In the genomic region with DNA sequence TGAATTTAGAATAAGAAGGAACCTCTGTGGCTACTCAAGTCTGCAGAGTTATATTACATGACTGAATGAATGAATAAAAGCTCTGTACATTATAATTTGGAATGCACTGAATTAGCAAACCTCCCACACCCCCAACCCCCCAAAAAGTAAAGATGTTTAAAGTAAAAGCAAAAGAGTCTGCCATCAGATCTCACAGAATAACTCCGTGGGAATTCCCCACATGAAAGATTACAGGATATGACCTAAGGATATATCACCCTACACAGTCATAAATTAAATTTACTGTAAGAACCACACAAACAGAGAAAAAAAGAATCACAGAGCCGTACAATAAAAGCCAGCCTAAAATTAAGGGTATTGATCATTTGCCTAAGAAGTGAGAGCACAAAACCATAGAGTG, we compare ENCODE assay signal across 9 cellular contexts.
DNase-seq lines count a peak whose midpoint lies in the region; ATAC-seq and TF ChIP-seq lines count a peak whose summit lies in the region.
"Had no signal": no experiment of that assay in that cellular context is flagged by ENCODE, and none has a peak within 500 bp of the region (broad histone marks: within the 10 kb centered on the region; RNA-seq: fewer than 3 reads in every experiment).

No MANE protein-coding gene starts in this region.

- H3K27ac Mint-ChIP-seq in activated CD8-positive, alpha-beta T cell treated with anti-CD3 and anti-CD28 coated beads for 36 hours = peak overlapping the region; percentile 86
- peak overlapping the region in 3 of 6 donors; percentile 53 to 81 (median 79) for H3K27ac Mint-ChIP-seq in naive B cell

- H3K9me3 Mint-ChIP-seq in activated CD8-positive, alpha-beta T cell treated with anti-CD3 and anti-CD28 coated beads for 36 hours = no peaks in the 10 kb centered on the region
- H3K9me3 Mint-ChIP-seq in naive B cell = peaks cover 0 to 2% (median 0%) of the 10 kb centered on the region in 7 donors

- no peaks in the 10 kb centered on the region for H3K27me3 Mint-ChIP-seq in activated CD8-positive, alpha-beta T cell treated with anti-CD3 and anti-CD28 coated beads for 36 hours
- H3K27me3 Mint-ChIP-seq in naive B cell = peaks cover 0 to 11% (median 10%) of the 10 kb centered on the region in 3 donors

- TF ChIP-seq CTCF in activated CD8-positive, alpha-beta T cell treated with anti-CD3 and anti-CD28 coated beads for 36 hours (IDR thresholded peaks at IDR 0.05) = no peak

- CTCF ChIA-PET in activated CD8-positive, alpha-beta T cell treated with anti-CD3 and anti-CD28 coated beads for 36 hours (lab: Charles Lee) = interaction anchor here (0.8 to 2.0 kb wide), 2 partner anchors 14 to 17 kb away, joined by 3 to 8 read pairs; no protein-coding TSS in a partner anchor

- H3K36me3 Mint-ChIP-seq in activated CD8-positive, alpha-beta T cell treated with anti-CD3 and anti-CD28 coated beads for 36 hours (ENCODE audit: low read depth) = no peaks in the 10 kb centered on the region
- peaks cover 0 to 8% of the 10 kb centered on the region in 2 donors for H3K36me3 Mint-ChIP-seq in naive B cell

- intact Hi-C loops in activated CD8-positive, alpha-beta T cell treated with anti-CD3 and anti-CD28 coated beads for 36 hours (cut with micrococcal nuclease) = no loop called here

- POLR2A ChIA-PET in activated CD8-positive, alpha-beta T cell treated with anti-CD3 and anti-CD28 coated beads for 36 hours (lab: Charles Lee) = no interaction called here

- peak; percentile 48 for DNase-seq in activated CD8-positive, alpha-beta T cell treated with anti-CD3 and anti-CD28 coated beads for 36 hours
- DNase-seq in naive B cell (peak; percentile 11), nucleus accumbens (lab: John Stamatoyannopoulos, UW) (no peak), AG08395 (ENCODE audit: low spot score) (no peak), SKM-1 treated with dmso at 0.1 percent for 144 hours (lab: John Stamatoyannopoulos, UW; ENCODE audit: unreplicated experiment) (no peak), Ammon's horn (ENCODE audit: low spot score) (no peak)
- DNase-seq: SHP77 had no signal

- H3K4me1 Mint-ChIP-seq in activated CD8-positive, alpha-beta T cell treated with anti-CD3 and anti-CD28 coated beads for 36 hours (ENCODE audit: low read depth) = peaks cover 25% of the 10 kb centered on the region
- H3K4me1 Mint-ChIP-seq in naive B cell = peaks cover 10 to 16% (median 14%) of the 10 kb centered on the region in 3 donors

- ATAC-seq in GM18502 (IDR thresholded peaks at IDR 0.05; ENCODE audit: poor library complexity, unreplicated experiment) (peak; percentile 79), HG02973 (IDR thresholded peaks at IDR 0.05; ENCODE audit: unreplicated experiment) (peak; percentile 83), naive B cell (ENCODE audit: low read depth in 2 of 2) (peak; percentile 95 to 96)
- ATAC-seq in activated CD8-positive, alpha-beta T cell treated with anti-CD3 and anti-CD28 coated beads for 36 hours = peak; percentile 96

- H3K4me3 Mint-ChIP-seq in activated CD8-positive, alpha-beta T cell treated with anti-CD3 and anti-CD28 coated beads for 36 hours = peak overlapping the region; percentile 20
- H3K4me3 Mint-ChIP-seq in naive B cell = peak overlapping the region in 3 of 8 donors; percentile 23 to 26 (median 25)

Comparison
In these comparisons a context has a peak if more than half of its experiments do, and no peak if none do; other contexts are left out.
1. DNase-seq: peak in activated CD8-positive, alpha-beta T cell treated with anti-CD3 and anti-CD28 coated beads for 36 hours (single experiment) and naive B cell (single experiment); none in nucleus accumbens (0 of 56), AG08395 (single experiment), SKM-1 treated with dmso at 0.1 percent for 144 hours (single experiment) and Ammon's horn (single experiment).
2. Peak in every context shown above with its lines, with median percentiles within 50 percentile points of each other: ATAC-seq.